24 cellular contexts compared by ENCODE assay signal in the genomic region with DNA sequence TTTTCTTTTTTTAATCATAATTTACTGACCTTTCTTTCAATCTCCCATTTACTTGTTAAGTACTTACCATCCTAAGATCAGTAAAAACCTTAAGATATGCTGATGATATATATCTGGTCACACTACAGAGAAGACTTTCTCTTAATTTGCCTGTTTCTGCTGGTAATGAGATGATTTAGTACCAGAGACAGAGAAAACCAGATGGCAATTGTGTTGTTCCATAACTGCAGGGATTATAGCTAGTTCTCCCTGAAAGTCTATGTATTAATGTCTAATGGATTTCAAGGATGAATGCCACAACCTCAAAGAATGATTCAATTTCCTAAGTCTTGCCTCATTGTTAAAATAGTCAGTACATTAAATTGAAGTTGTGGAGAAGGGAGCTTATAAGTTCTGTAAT.
"Had no signal": no experiment of that assay in that cellular context is flagged by ENCODE, and none has a peak within 500 bp of the region (broad histone marks: within the 10 kb centered on the region; RNA-seq: fewer than 3 reads in every experiment).

No MANE protein-coding gene starts in this region.

- H3K4me1 ChIP-seq: parathyroid adenoma, psoas muscle, right lobe of liver, sigmoid colon, stomach, thyroid gland, tibial nerve, upper lobe of left lung, vagina had no signal

- H3K27me3 ChIP-seq: neutrophil, ovary, right lobe of liver, sigmoid colon, stomach, thyroid gland, tibial nerve, upper lobe of left lung, vagina had no signal

- H3K9ac ChIP-seq: parathyroid adenoma had no signal

- H2AFZ ChIP-seq: parathyroid adenoma had no signal

- H3K9me3 ChIP-seq: neutrophil, ovary, psoas muscle, right lobe of liver, stomach, thoracic aorta, thyroid gland, tibial nerve, upper lobe of left lung, vagina had no signal

- H3K79me2 ChIP-seq: parathyroid adenoma had no signal

- H3K36me3 ChIP-seq: neutrophil, ovary, right lobe of liver, sigmoid colon, stomach, thoracic aorta, thyroid gland, tibial nerve, upper lobe of left lung, vagina had no signal

- H3K4me3 ChIP-seq: ovary, psoas muscle, right lobe of liver, sigmoid colon, stomach, thoracic aorta, thyroid gland, tibial nerve, upper lobe of left lung, vagina had no signal

- H3K27ac ChIP-seq: neutrophil, ovary, parathyroid adenoma, psoas muscle, right lobe of liver, sigmoid colon, stomach, thoracic aorta, thyroid gland, tibial nerve, upper lobe of left lung, vagina had no signal

- DNase-seq: nephron progenitor cell; nucleus accumbens; ovary; posterior cingulate gyrus; psoas muscle; right cardiac atrium; right lobe of liver; sigmoid colon; small intestine; stimulated activated CD4-positive, alpha-beta T cell treated with anti-CD3 and anti-CD28 coated beads, Interleukin-15, amount 100 ng/mL, for 24 hours; stimulated activated CD4-positive, alpha-beta T cell treated with anti-CD3 and anti-CD28 coated beads, Interleukin-2, amount 100 ng/mL, for 24 hours; stimulated activated CD4-positive, alpha-beta T cell treated with anti-CD3 and anti-CD28 coated beads, Interleukin-2, amount 100 ng/mL, for 48 hours; stimulated activated CD4-positive, alpha-beta T cell treated with anti-CD3 and anti-CD28 coated beads, Interleukin-4, amount 100 ng/mL, for 24 hours; stimulated activated naive B cell treated with anti-CD40 and anti-IgM and Interleukin-4, amounts not matched to agents 10 μg/mL and 1 μg/mL and 100 μg/mL, for 72 hours; stimulated activated naive CD4-positive, alpha-beta T cell treated with Interleukin-2 at 50 U/mL for 16 hours; stomach; thyroid gland; trophoblast cell; upper lobe of left lung had no signal
